13 cellular contexts compared by ENCODE assay signal in the genomic region with DNA sequence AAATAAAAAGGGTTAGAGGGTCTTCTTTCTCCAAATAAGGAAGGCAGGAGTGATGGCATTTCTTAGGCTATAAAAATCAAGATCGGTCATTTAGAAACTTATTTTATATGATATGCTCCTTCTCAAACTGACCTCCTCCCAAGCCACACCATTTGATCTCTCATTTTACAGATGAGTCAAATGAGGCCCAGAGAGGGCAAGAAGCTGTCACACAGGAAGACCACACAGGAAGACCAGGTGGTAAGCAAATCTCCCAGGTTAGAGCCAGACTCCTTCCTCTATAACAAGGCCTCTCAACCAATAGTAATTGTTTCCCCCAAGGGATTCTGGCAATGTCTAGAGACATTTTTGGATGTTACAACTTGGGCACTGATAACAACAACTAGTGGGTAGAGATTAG. TPM values are rescaled to one million over a fixed set of nuclear protein-coding genes. Genes with fewer than 3 reads are reported as not detected.
DNase-seq lines count a peak whose midpoint lies in the region; ATAC-seq and TF ChIP-seq lines count a peak whose summit lies in the region.
"Had no signal": no experiment of that assay in that cellular context is flagged by ENCODE, and none has a peak within 500 bp of the region (broad histone marks: within the 10 kb centered on the region; RNA-seq: fewer than 3 reads in every experiment).

No MANE protein-coding gene starts in this region.

- no peaks in the 10 kb centered on the region for H3K27me3 Mint-ChIP-seq in activated naive CD8-positive, alpha-beta T cell treated with anti-CD3 and anti-CD28 coated beads, Interleukin-2, amount 10 ng/mL, durations not matched to agents 7 days and 5 days

- peaks cover 61% of the 10 kb centered on the region for H3K36me3 Mint-ChIP-seq in activated naive CD8-positive, alpha-beta T cell treated with anti-CD3 and anti-CD28 coated beads, Interleukin-2, amount 10 ng/mL, durations not matched to agents 7 days and 5 days

- H3K36me3 ChIP-seq in BLaER1 (no peaks in the 10 kb centered on the region), prostate gland (peaks cover 0 to 5% of the 10 kb centered on the region in 2 donors)

- H3K4me2 ChIP-seq in BLaER1: peak overlapping the region; percentile 28; the same call in 1 of the 2 replicates

- H3K9me3 ChIP-seq in BLaER1: no peaks in the 10 kb centered on the region
- no peaks in the 10 kb centered on the region for H3K9me3 ChIP-seq in prostate gland
- H3K9me3 ChIP-seq: upper lobe of left lung had no signal

- intact Hi-C loops in prostate gland (cut with DNase I): no loop called here

- peaks cover 48% of the 10 kb centered on the region for H3K4me1 Mint-ChIP-seq in activated naive CD8-positive, alpha-beta T cell treated with anti-CD3 and anti-CD28 coated beads, Interleukin-2, amount 10 ng/mL, durations not matched to agents 7 days and 5 days

- peak overlapping the region; percentile 15 for H3K27ac Mint-ChIP-seq in activated naive CD8-positive, alpha-beta T cell treated with anti-CD3 and anti-CD28 coated beads, Interleukin-2, amount 10 ng/mL, durations not matched to agents 7 days and 5 days
- H3K27ac Mint-ChIP-seq: activated T-helper 2 cell treated with anti-CD3 and anti-CD28 coated beads, Interferon-gamma antibody, Interleukin-2, Interleukin-4, amounts not matched to agents 10 μg/mL and 5 μg/mL and 100 μg/mL, durations not matched to agents 14 hours and 24 hours and 36 hours had no signal

- H3K4me3 ChIP-seq in BLaER1: no peak overlapping the region
- H3K4me3 ChIP-seq in prostate gland: no peak overlapping the region
- H3K4me3 ChIP-seq: upper lobe of left lung had no signal

- no peak for TF ChIP-seq POLR2A in prostate gland (IDR thresholded peaks at IDR 0.05)

- no peak for DNase-seq in activated naive CD8-positive, alpha-beta T cell treated with anti-CD3 and anti-CD28 coated beads, Interleukin-2, amount 10 ng/mL, durations not matched to agents 7 days and 5 days
- DNase-seq in prostate gland (ENCODE audit: low spot score): no peak
- DNase-seq: GF-D8, NCI-H345, upper lobe of left lung had no signal

- H3K4me1 ChIP-seq in BLaER1 (peaks cover 8% of the 10 kb centered on the region; the same call in 1 of the 2 replicates), prostate gland (replicated peaks) (peaks cover 13% of the 10 kb centered on the region)

- peak overlapping the region; percentile 63 for H3K4me3 Mint-ChIP-seq in activated naive CD8-positive, alpha-beta T cell treated with anti-CD3 and anti-CD28 coated beads, Interleukin-2, amount 10 ng/mL, durations not matched to agents 7 days and 5 days

- H3K27me3 ChIP-seq in BLaER1: 0 out of 2 replicates have a peak, but pooled peaks cover 4% of the 10 kb centered on the region
- no peaks in the 10 kb centered on the region for H3K27me3 ChIP-seq in prostate gland (replicated peaks; ENCODE audit: insufficient read depth)
- H3K27me3 ChIP-seq: upper lobe of left lung had no signal

- peak; percentile 58 for ATAC-seq in GM19025 (IDR thresholded peaks at IDR 0.05; ENCODE audit: low read depth, unreplicated experiment)
- peak; percentile 62 for ATAC-seq in HG03060 (IDR thresholded peaks at IDR 0.05; ENCODE audit: low read depth, unreplicated experiment)
- peak; percentile 85 for ATAC-seq in activated naive CD8-positive, alpha-beta T cell treated with anti-CD3 and anti-CD28 coated beads, Interleukin-2, amount 10 ng/mL, durations not matched to agents 7 days and 5 days (ENCODE audit: low read depth)
- ATAC-seq in GM21526 (IDR thresholded peaks at IDR 0.05; ENCODE audit: low FRiP score, unreplicated experiment): no peak
- ATAC-seq in HG03469 (IDR thresholded peaks at IDR 0.05; ENCODE audit: unreplicated experiment): no peak
- ATAC-seq in HG03175 (IDR thresholded peaks at IDR 0.05; ENCODE audit: unreplicated experiment): no peak
- ATAC-seq: Right ventricle myocardium inferior had no signal

- no peaks in the 10 kb centered on the region for H3K9me3 Mint-ChIP-seq in activated naive CD8-positive, alpha-beta T cell treated with anti-CD3 and anti-CD28 coated beads, Interleukin-2, amount 10 ng/mL, durations not matched to agents 7 days and 5 days
- H3K9me3 Mint-ChIP-seq: activated T-helper 2 cell treated with anti-CD3 and anti-CD28 coated beads, Interferon-gamma antibody, Interleukin-2, Interleukin-4, amounts not matched to agents 10 μg/mL and 5 μg/mL and 100 μg/mL, durations not matched to agents 14 hours and 24 hours and 36 hours had no signal

- 97% methylated on average over 1 of the region's 1 CpG for WGBS in prostate gland

- no peak for TF ChIP-seq CTCF in prostate gland (IDR thresholded peaks at IDR 0.05)

- peaks cover 1% of the 10 kb centered on the region; the same call in 1 of the 2 replicates for H4K20me1 ChIP-seq in BLaER1

- no peak overlapping the region for H3K9ac ChIP-seq in BLaER1

- H3K27ac ChIP-seq in BLaER1 (no peak overlapping the region), prostate gland (no peak overlapping the region)
- H3K27ac ChIP-seq: upper lobe of left lung had no signal

- POLR2A ChIA-PET in activated naive CD8-positive, alpha-beta T cell treated with anti-CD3 and anti-CD28 coated beads, Interleukin-2, amount 10 ng/mL, durations not matched to agents 7 days and 5 days (lab: Charles Lee): interaction anchor here (2.7 kb wide), 1 partner anchor 15 kb away, joined by 14 read pairs; a partner anchor contains a TSS

RNA-seq across cellular contexts. Expression of a gene that starts 13.8 kb away (rescaled TPM):
- total RNA-seq in activated naive CD8-positive, alpha-beta T cell treated with anti-CD3 and anti-CD28 coated beads, Interleukin-2, amount 10 ng/mL, durations not matched to agents 7 days and 5 days: 10 to 100 TPM; 80.5 to 87.9 TPM
- 100 to 1,000 TPM; 157 to 246 TPM for total RNA-seq in prostate gland

Comparison
In these comparisons a context has a peak if more than half of its experiments do, and no peak if none do; other contexts are left out.
1. ATAC-seq: peak in GM19025 (single experiment), HG03060 (single experiment) and activated naive CD8-positive, alpha-beta T cell treated with anti-CD3 and anti-CD28 coated beads, Interleukin-2, amount 10 ng/mL, durations not matched to agents 7 days and 5 days (single experiment); none in GM21526 (single experiment), HG03469 (single experiment) and HG03175 (single experiment).